ENCODE assay signal across 2 cellular contexts in genomic region chr7:116659248-116659647, GRCh38. TPM values are rescaled to one million over a fixed set of nuclear protein-coding genes. Genes with fewer than 3 reads are reported as not detected.
"Had no signal": no experiment of that assay in that cellular context is flagged by ENCODE, and none has a peak within 500 bp of the region (broad histone marks: within the 10 kb centered on the region; RNA-seq: fewer than 3 reads in every experiment).

No MANE protein-coding gene starts in this region.

RNA-seq across cellular contexts. Expression of gene MET, which starts 12.7 kb away (rescaled TPM):
- polyA plus RNA-seq: immature natural killer cell; naive thymus-derived CD4-positive, alpha-beta T cell had no signal
